In genomic region chr11:97965849-97966646, GRCh38 we compare ENCODE assay signal across 16 cellular contexts.
DNase-seq lines count a peak whose midpoint lies in the region; ATAC-seq and TF ChIP-seq lines count a peak whose summit lies in the region.
"Had no signal": no experiment of that assay in that cellular context is flagged by ENCODE, and none has a peak within 500 bp of the region (broad histone marks: within the 10 kb centered on the region; RNA-seq: fewer than 3 reads in every experiment).

No MANE protein-coding gene starts in this region.

- H3K9me3 ChIP-seq in SJSA1 (replicated peaks): no peaks in the 10 kb centered on the region
- H3K9me3 ChIP-seq: Caco-2, HAP-1 had no signal

- peak overlapping the region; percentile 90 for H3K27ac ChIP-seq in SJSA1

- H3K36me3 Mint-ChIP-seq in type B pancreatic cell: no peaks in the 10 kb centered on the region

- H3K9me3 Mint-ChIP-seq in type B pancreatic cell: no peaks in the 10 kb centered on the region
- H3K9me3 Mint-ChIP-seq: nephron had no signal

- DNase-seq in GM03348 (ENCODE audit: low spot score) (peak; percentile 79), SJSA1 (ENCODE audit: low read depth in 1 of 2, low spot score in 2 of 2) (peak; percentile 42 to 58), fibroblast of mammary gland (ENCODE audit: low read depth) (peak; percentile 86), skeletal muscle cell (ENCODE audit: low read depth) (peak; percentile 76), NCI-H2227 treated with DMSO at 0.1 percent for 48 hours (lab: John Stamatoyannopoulos, UW) (no peak), type B pancreatic cell (ENCODE audit: extremely low spot score, unreplicated experiment) (no peak), NCI-H526 treated with DMSO at 0.1 percent for 48 hours (lab: John Stamatoyannopoulos, UW) (no peak)
- DNase-seq: activated T-cell treated with anti-CD3 and anti-CD28 coated beads for 4 hours, anterior cingulate cortex, Caco-2, islet precursor cell, KBM-7, NCI-H2029 had no signal

- H3K27me3 ChIP-seq in SJSA1 (replicated peaks): no peaks in the 10 kb centered on the region

- H3K27ac Mint-ChIP-seq in type B pancreatic cell: no peak overlapping the region
- H3K27ac Mint-ChIP-seq: nephron had no signal

- H3K4me1 Mint-ChIP-seq in type B pancreatic cell (ENCODE audit: unreplicated experiment): no peaks in the 10 kb centered on the region
- H3K4me1 Mint-ChIP-seq: nephron had no signal

- H3K27me3 Mint-ChIP-seq in type B pancreatic cell: no peaks in the 10 kb centered on the region

- H3K36me3 ChIP-seq in SJSA1: no peaks in the 10 kb centered on the region
- H3K36me3 ChIP-seq: HAP-1 had no signal

- ATAC-seq in HG03439 (IDR thresholded peaks at IDR 0.05; ENCODE audit: unreplicated experiment): no peak

- no peak overlapping the region for H3K4me3 ChIP-seq in SJSA1
- no peak overlapping the region for H3K4me3 ChIP-seq in fibroblast of mammary gland (ENCODE audit: control insufficient read depth, low read depth, low read length)
- no peak overlapping the region for H3K4me3 ChIP-seq in skeletal muscle cell (ENCODE audit: low read depth, low read length)
- H3K4me3 ChIP-seq: HAP-1 had no signal

- TF ChIP-seq CTCF in fibroblast of mammary gland (conservative IDR thresholded peaks at IDR 0.05; ENCODE audit: control insufficient read depth, insufficient read depth, low read depth, low read length) (no peak), type B pancreatic cell (conservative IDR thresholded peaks at IDR 0.05) (no peak)

- H3K4me3 Mint-ChIP-seq in type B pancreatic cell: no peak overlapping the region
- H3K4me3 Mint-ChIP-seq: nephron had no signal

- H3K4me1 ChIP-seq in SJSA1 (replicated peaks): peaks cover 28% of the 10 kb centered on the region
- H3K4me1 ChIP-seq: Caco-2, HAP-1 had no signal

Comparison
In these comparisons a context has a peak if more than half of its experiments do, and no peak if none do; other contexts are left out.
1. DNase-seq: peak in GM03348 (single experiment), SJSA1 (2 of 2), fibroblast of mammary gland (single experiment) and skeletal muscle cell (single experiment); none in NCI-H2227 treated with DMSO at 0.1 percent for 48 hours (single experiment), type B pancreatic cell (single experiment) and NCI-H526 treated with DMSO at 0.1 percent for 48 hours (single experiment).